In the genomic region with DNA sequence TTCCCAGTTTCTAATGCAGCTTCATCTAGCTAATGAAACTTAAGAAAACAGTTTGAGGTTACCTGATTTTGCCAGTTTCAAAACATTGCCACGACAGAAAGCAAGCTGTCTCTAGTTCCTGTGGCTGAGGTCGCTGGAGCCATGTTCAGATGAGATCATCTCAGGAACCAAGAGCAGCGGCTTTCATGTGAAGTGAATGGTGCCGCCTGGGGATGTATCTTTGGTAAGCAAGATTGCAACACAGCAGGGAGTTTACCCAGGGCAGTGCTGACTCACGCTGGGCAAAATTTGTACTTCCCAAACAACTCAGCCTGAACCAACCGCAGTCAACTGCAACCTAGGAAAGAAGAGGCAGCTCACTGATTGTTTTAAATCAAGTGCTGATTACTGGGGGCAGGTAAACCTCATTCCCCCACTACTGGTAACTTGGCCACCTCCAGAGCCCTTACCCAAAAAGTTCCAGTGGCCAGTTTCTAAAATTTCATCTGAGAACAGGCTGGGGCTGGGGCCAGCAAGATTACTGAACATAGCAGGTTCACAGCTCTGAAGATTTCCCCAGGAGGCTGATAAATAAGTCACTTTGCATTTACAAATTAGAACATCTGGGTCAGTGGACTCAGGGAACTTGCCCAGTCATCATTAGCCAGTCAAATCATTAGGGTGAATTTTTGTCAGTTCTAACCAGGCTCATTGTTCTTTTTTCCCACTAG, we compare ENCODE assay signal across 8 cellular contexts. TPM values are rescaled to one million over a fixed set of nuclear protein-coding genes. Genes with fewer than 3 reads are reported as not detected.
DNase-seq lines count a peak whose midpoint lies in the region; ATAC-seq, FAIRE-seq and TF ChIP-seq lines count a peak whose summit lies in the region.

A gene with protein sequence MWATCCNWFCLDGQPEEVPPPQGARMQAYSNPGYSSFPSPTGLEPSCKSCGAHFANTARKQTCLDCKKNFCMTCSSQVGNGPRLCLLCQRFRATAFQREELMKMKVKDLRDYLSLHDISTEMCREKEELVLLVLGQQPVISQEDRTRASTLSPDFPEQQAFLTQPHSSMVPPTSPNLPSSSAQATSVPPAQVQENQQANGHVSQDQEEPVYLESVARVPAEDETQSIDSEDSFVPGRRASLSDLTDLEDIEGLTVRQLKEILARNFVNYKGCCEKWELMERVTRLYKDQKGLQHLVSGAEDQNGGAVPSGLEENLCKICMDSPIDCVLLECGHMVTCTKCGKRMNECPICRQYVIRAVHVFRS (minus strand): TSS at position 194 of the 710 bp plus-strand sequence. CDS start 37,154 bp downstream, outside the sequence.

- peak within 1 kb of the TSS; percentile 28; the same call in 1 of the 2 replicates for H3K9ac ChIP-seq in ES-I3 (ENCODE audit: low read depth, low read length)

- peak within 1 kb of the TSS; percentile 84 for H3K27ac Mint-ChIP-seq in activated naive CD8-positive, alpha-beta T cell treated with anti-CD3 and anti-CD28 coated beads for 36 hours

- H3K4me3 ChIP-seq in pancreas: peak within 1 kb of the TSS in 3 of 4 donors; percentile 3 to 26 (median 22)
- no peak within 1 kb of the TSS for H3K4me3 ChIP-seq in thyroid gland (replicated peaks in 1 of 3)

- H3K4me1 ChIP-seq in ES-I3 (ENCODE audit: insufficient read depth, low read length) (peaks cover 34% of the 10 kb centered on the region), pancreas (peaks cover 16 to 29% (median 20%) of the 10 kb centered on the region in 3 donors), thyroid gland (peaks cover 35 to 58% of the 10 kb centered on the region in 2 donors)

- TF ChIP-seq CTCF in LNCAP (IDR thresholded peaks at IDR 0.05) (peak; percentile 32; the same call in 1 of the 2 replicates), pancreas (IDR thresholded peaks at IDR 0.05) (no peak), thyroid gland (IDR thresholded peaks at IDR 0.05) (peak in 3 of 6 experiments; percentile 27 to 41 (median 34))

- intact Hi-C loops in Right ventricle myocardium inferior (cut with DNase I) (loop anchor here (1.0 to 2.0 kb wide), 2 partner anchors 41 to 65 kb away; no protein-coding TSS in a partner anchor), pancreas (cut with DNase I) (no loop called here), thyroid gland (cut with DNase I) (no loop called here)

- DNase-seq in GOT3 (lab: John Stamatoyannopoulos, UW) (peak; percentile 87), Right ventricle myocardium inferior (ENCODE audit: missing footprints) (peak; percentile 88), pancreas (peak; percentile 69 to 93 (median 86)), thyroid gland (peak; percentile 96 to 97)
- peak; percentile 85 for DNase-seq in activated naive CD8-positive, alpha-beta T cell treated with anti-CD3 and anti-CD28 coated beads for 36 hours

- peak within 1 kb of the TSS; percentile 55 to 91 (median 77) for H3K27ac ChIP-seq in pancreas
- H3K27ac ChIP-seq in thyroid gland: peak within 1 kb of the TSS; percentile 91 to 93 (median 92)

- H3K9me3 ChIP-seq in ES-I3 (ENCODE audit: control insufficient read depth, insufficient read depth, low read length): no peaks in the 10 kb centered on the region
- no peaks in the 10 kb centered on the region for H3K9me3 ChIP-seq in pancreas
- no peaks in the 10 kb centered on the region for H3K9me3 ChIP-seq in thyroid gland

- ATAC-seq in SK-N-SH treated with all-trans-retinoic acid at 6 μM for 48 hours (peak; percentile 100), Right ventricle myocardium inferior (peak; percentile 98), pancreas (peak; percentile 98 to 99 (median 98))

- peaks cover 19% of the 10 kb centered on the region for H3K36me3 Mint-ChIP-seq in activated naive CD8-positive, alpha-beta T cell treated with anti-CD3 and anti-CD28 coated beads for 36 hours

- FAIRE-seq in pancreas (lab: Jason Lieb, UNC): no peak

- H3K9me3 Mint-ChIP-seq in activated naive CD8-positive, alpha-beta T cell treated with anti-CD3 and anti-CD28 coated beads for 36 hours: no peaks in the 10 kb centered on the region

- no peaks in the 10 kb centered on the region for H3K36me3 ChIP-seq in ES-I3 (ENCODE audit: insufficient read depth, low read length)
- no peaks in the 10 kb centered on the region for H3K36me3 ChIP-seq in pancreas
- H3K36me3 ChIP-seq in thyroid gland: no peaks in the 10 kb centered on the region

- H3K27me3 ChIP-seq in pancreas: no peaks in the 10 kb centered on the region
- no peaks in the 10 kb centered on the region for H3K27me3 ChIP-seq in thyroid gland

- peak within 1 kb of the TSS; percentile 40 for H3K4me3 Mint-ChIP-seq in activated naive CD8-positive, alpha-beta T cell treated with anti-CD3 and anti-CD28 coated beads for 36 hours

- TF ChIP-seq POLR2A in thyroid gland (IDR thresholded peaks at IDR 0.05): peak in 1 of 2 donors; percentile 87

- WGBS in pancreas, 2 donors: 7 to 10% methylated on average over 6 of the region's 6 CpGs
- WGBS in thyroid gland, 2 donors: 1 to 4% methylated on average over 6 of the region's 6 CpGs

- H3K4me1 Mint-ChIP-seq in activated naive CD8-positive, alpha-beta T cell treated with anti-CD3 and anti-CD28 coated beads for 36 hours: peaks cover 44% of the 10 kb centered on the region

- H3K27me3 Mint-ChIP-seq in activated naive CD8-positive, alpha-beta T cell treated with anti-CD3 and anti-CD28 coated beads for 36 hours: no peaks in the 10 kb centered on the region

TF ChIP-seq in SK-N-SH treated with all-trans-retinoic acid at 6 μM for 48 hours, 23 proteins besides CTCF, POLR2A, EP300 and RAD21:
- TF ChIP-seq, protein P1, sequence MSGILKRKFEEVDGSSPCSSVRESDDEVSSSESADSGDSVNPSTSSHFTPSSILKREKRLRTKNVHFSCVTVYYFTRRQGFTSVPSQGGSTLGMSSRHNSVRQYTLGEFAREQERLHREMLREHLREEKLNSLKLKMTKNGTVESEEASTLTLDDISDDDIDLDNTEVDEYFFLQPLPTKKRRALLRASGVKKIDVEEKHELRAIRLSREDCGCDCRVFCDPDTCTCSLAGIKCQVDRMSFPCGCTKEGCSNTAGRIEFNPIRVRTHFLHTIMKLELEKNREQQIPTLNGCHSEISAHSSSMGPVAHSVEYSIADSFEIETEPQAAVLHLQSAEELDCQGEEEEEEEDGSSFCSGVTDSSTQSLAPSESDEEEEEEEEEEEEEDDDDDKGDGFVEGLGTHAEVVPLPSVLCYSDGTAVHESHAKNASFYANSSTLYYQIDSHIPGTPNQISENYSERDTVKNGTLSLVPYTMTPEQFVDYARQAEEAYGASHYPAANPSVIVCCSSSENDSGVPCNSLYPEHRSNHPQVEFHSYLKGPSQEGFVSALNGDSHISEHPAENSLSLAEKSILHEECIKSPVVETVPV (CRISPR knock-in tag; IDR thresholded peaks at IDR 0.05): no peak
- TF ChIP-seq CSDC2 (CRISPR knock-in tag; IDR thresholded peaks at IDR 0.05): peak; percentile 42; the same call in 1 of the 2 replicates

RNA-seq across cellular contexts. Expression of the gene that starts here (rescaled TPM):
- total RNA-seq in activated naive CD8-positive, alpha-beta T cell treated with anti-CD3 and anti-CD28 coated beads for 36 hours: 10 to 100 TPM in 1 of 2 experiments, 1 to 10 TPM in 1; 9.6 to 10.3 TPM
- total RNA-seq in Right ventricle myocardium inferior (11.2 TPM), pancreas (10 to 100 TPM; 12.9 to 24.4 (median 17.4) TPM), thyroid gland (100 to 1,000 TPM in 2 of 4 donors, 10 to 100 TPM in 2; 51.1 to 145 (median 96.1) TPM)
- polyA plus RNA-seq in pancreas: 1 to 10 TPM; 3.6 to 5.9 TPM

Comparison
In these comparisons a context has a peak if more than half of its experiments do, and no peak if none do; other contexts are left out.
1. H3K4me3 ChIP-seq: peak in pancreas (3 of 4); none in thyroid gland (0 of 3).
2. Peak in every context shown above with its lines, with median percentiles within 50 percentile points of each other: DNase-seq and ATAC-seq.